27 cellular contexts compared by ENCODE assay signal in the genomic region with DNA sequence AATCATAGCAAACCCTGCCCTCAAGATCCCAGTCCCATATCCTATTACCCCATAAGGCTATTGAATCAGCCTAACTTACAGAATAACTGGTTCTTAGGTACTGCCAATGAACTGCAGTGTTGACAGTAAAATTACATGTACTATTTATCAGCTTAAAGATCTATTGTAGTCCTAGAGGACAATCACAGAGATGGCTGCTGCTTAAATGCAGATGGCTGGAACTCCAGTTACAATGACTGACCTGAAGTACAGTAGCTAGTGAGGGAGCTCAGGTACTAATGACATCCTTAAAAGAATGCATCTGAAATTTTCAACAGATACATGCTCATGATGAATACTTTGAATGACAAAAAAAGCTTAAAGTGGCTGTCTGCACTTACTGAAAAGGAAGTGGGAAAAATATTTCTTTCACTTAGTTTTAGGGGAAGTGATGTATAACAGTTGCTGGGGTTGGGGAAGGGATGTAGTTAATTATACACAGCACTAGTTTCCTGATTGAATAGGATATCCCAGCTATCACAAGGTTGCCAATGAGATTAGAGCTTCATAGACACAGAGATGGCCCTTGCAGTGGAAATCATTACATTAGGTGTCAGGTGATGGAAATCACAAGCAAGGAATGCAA. TPM values are rescaled to one million over a fixed set of nuclear protein-coding genes. Genes with fewer than 3 reads are reported as not detected.
DNase-seq lines count a peak whose midpoint lies in the region; ATAC-seq, FAIRE-seq and TF ChIP-seq lines count a peak whose summit lies in the region.
"Had no signal": no experiment of that assay in that cellular context is flagged by ENCODE, and none has a peak within 500 bp of the region (broad histone marks: within the 10 kb centered on the region; RNA-seq: fewer than 3 reads in every experiment).

No MANE protein-coding gene starts in this region.

- TF ChIP-seq POLR2A in A549 (IDR thresholded peaks at IDR 0.05; ENCODE audit: low read length), result no peak

- H3K4me3 ChIP-seq in A549 (no peak overlapping the region), HUES64 (ENCODE audit: low read length) (no peak overlapping the region), astrocyte (ENCODE audit: insufficient read depth, low read depth, low read length) (no peak overlapping the region)
- H3K4me3 ChIP-seq: GM23248, SK-N-MC had no signal

- TF ChIP-seq CTCF in A549 (IDR thresholded peaks at IDR 0.05), result no peak
- TF ChIP-seq CTCF in astrocyte (IDR thresholded peaks at IDR 0.05; ENCODE audit: insufficient read depth, low read depth, low read length), result no peak
- TF ChIP-seq CTCF in mesothelial cell of epicardium (IDR thresholded peaks at IDR 0.05; ENCODE audit: unreplicated experiment), result no peak

- POLR2A ChIA-PET in A549 (lab: Yijun Ruan, JAX), result no interaction called here

- H3K36me3 Mint-ChIP-seq in astrocyte (ENCODE audit: low read depth, unreplicated experiment) (no peaks in the 10 kb centered on the region), mesothelial cell of epicardium (peaks cover 2% of the 10 kb centered on the region)
- H3K36me3 Mint-ChIP-seq: CD8-positive, alpha-beta memory T cell had no signal

- H3K27me3 Mint-ChIP-seq in astrocyte (ENCODE audit: low read depth, unreplicated experiment), result no peaks in the 10 kb centered on the region
- H3K27me3 Mint-ChIP-seq in mesothelial cell of epicardium (ENCODE audit: low read depth), result no peaks in the 10 kb centered on the region

- H3K4me1 Mint-ChIP-seq in astrocyte (ENCODE audit: low read depth, unreplicated experiment), result peaks cover 28% of the 10 kb centered on the region
- H3K4me1 Mint-ChIP-seq in mesothelial cell of epicardium, result peaks cover 45% of the 10 kb centered on the region
- H3K4me1 Mint-ChIP-seq: CD8-positive, alpha-beta memory T cell had no signal

- H3K9me3 ChIP-seq in A549 (no peaks in the 10 kb centered on the region), HUES64 (ENCODE audit: insufficient read depth, low read depth, low read length) (no peaks in the 10 kb centered on the region), astrocyte (ENCODE audit: insufficient read depth, low read depth, low read length) (no peaks in the 10 kb centered on the region)

- no peaks in the 10 kb centered on the region for H3K27me3 ChIP-seq in HUES64 (ENCODE audit: insufficient read depth, low read length)
- H3K27me3 ChIP-seq in astrocyte (ENCODE audit: insufficient read depth, low read length), result no peaks in the 10 kb centered on the region

- H2AFZ ChIP-seq in astrocyte (ENCODE audit: low read depth, low read length), result no peak overlapping the region
- H2AFZ ChIP-seq: GM23248 had no signal

- H3K36me3 ChIP-seq in HUES64 (ENCODE audit: insufficient read depth, low read length) (no peaks in the 10 kb centered on the region), astrocyte (ENCODE audit: insufficient read depth, low read length) (no peaks in the 10 kb centered on the region)

- H3K27ac Mint-ChIP-seq in astrocyte (ENCODE audit: unreplicated experiment) (peak overlapping the region; percentile 66), mesothelial cell of epicardium (peak overlapping the region; percentile 77)
- H3K27ac Mint-ChIP-seq: CD8-positive, alpha-beta memory T cell had no signal

- no peak for ATAC-seq in A549
- ATAC-seq in GM18867 (IDR thresholded peaks at IDR 0.05; ENCODE audit: unreplicated experiment), result no peak
- no peak for ATAC-seq in GM21360 (IDR thresholded peaks at IDR 0.05; ENCODE audit: unreplicated experiment)

- TF ChIP-seq EP300 in A549 (IDR thresholded peaks at IDR 0.05), result no peak

- TF ChIP-seq RAD21 in A549 (conservative IDR thresholded peaks at IDR 0.05 in 1 of 2, IDR thresholded peaks at IDR 0.05 in 1 of 2), result no peak

- H3K9ac ChIP-seq in HUES64 (ENCODE audit: low read depth, low read length) (no peak overlapping the region), astrocyte (ENCODE audit: low read length) (no peak overlapping the region)
- H3K9ac ChIP-seq: GM23248 had no signal

- H3K4me1 ChIP-seq in A549 (no peaks in the 10 kb centered on the region), HUES64 (ENCODE audit: insufficient read depth, low read length) (peaks cover 30% of the 10 kb centered on the region), astrocyte (ENCODE audit: insufficient read depth, low read length) (no peaks in the 10 kb centered on the region)

- FAIRE-seq in A549 (lab: Jason Lieb, UNC) (peak; percentile 83), astrocyte (lab: Jason Lieb, UNC) (peak; percentile 72)

- H4K20me1 ChIP-seq in astrocyte (ENCODE audit: insufficient read depth, low read length), result no peaks in the 10 kb centered on the region

- H3K79me2 ChIP-seq in astrocyte (ENCODE audit: insufficient read depth, low read length), result no peaks in the 10 kb centered on the region

- H3K4me2 ChIP-seq in A549 (no peak overlapping the region), astrocyte (ENCODE audit: low read length) (no peak overlapping the region)

- no peak for DNase-seq in A549 (ENCODE audit: low read depth in 1 of 2, low spot score in 1 of 2)
- no peak for DNase-seq in astrocyte (ENCODE audit: low read depth)
- DNase-seq in mesothelial cell of epicardium (ENCODE audit: low spot score in 2 of 2, unreplicated experiment in 2 of 2), result no peak
- DNase-seq in stimulated activated CD4-positive, alpha-beta T cell treated with anti-CD3 and anti-CD28 coated beads, Interleukin-4, amount 100 ng/mL, for 24 hours, result no peak
- no peak for DNase-seq in NCI-H446 treated with DMSO at 0.1 percent for 48 hours (lab: John Stamatoyannopoulos, UW)
- DNase-seq: 8988T; AML-193; C1 segment of cervical spinal cord; CD8-positive, alpha-beta memory T cell; EL; GM23248; HCEC 1CT; KBM-7; MM.1S; NCI-H1092 treated with DMSO at 0.1 percent for 48 hours; NCI-H1436 treated with DMSO at 0.1 percent for 48 hours; NCI-H1930; NCI-H2227 treated with DMSO at 0.1 percent for 48 hours; NCI-H510A treated with DMSO at 0.1 percent for 48 hours; RPMI8226; SHP77 treated with DMSO at 0.1 percent for 48 hours had no signal

- CTCF ChIA-PET in A549 (lab: Yijun Ruan, JAX), result interaction anchor here (0.7 kb wide), 1 partner anchor 50 kb away, joined by 3 read pairs; no protein-coding TSS in a partner anchor

- H3K27ac ChIP-seq in A549 (no peak overlapping the region), HUES64 (ENCODE audit: low read depth, low read length) (peak overlapping the region; percentile 57), astrocyte (ENCODE audit: low read depth, low read length) (no peak overlapping the region)
- H3K27ac ChIP-seq: GM23248, SK-N-MC had no signal

- H3K9me3 Mint-ChIP-seq in astrocyte (ENCODE audit: unreplicated experiment) (no peaks in the 10 kb centered on the region), mesothelial cell of epicardium (peaks cover 12% of the 10 kb centered on the region)

- no peak overlapping the region for H3K4me3 Mint-ChIP-seq in astrocyte (ENCODE audit: unreplicated experiment)
- no peak overlapping the region for H3K4me3 Mint-ChIP-seq in mesothelial cell of epicardium
- H3K4me3 Mint-ChIP-seq: CD8-positive, alpha-beta memory T cell had no signal

TF ChIP-seq in A549, 52 proteins besides CTCF, POLR2A, EP300 and RAD21 (continues in another document):
- no peak for TF ChIP-seq POLR2AphosphoS2 (conservative IDR thresholded peaks at IDR 0.05; ENCODE audit: low read length)
- no peak for TF ChIP-seq ZSCAN20 (CRISPR knock-in tag; IDR thresholded peaks at IDR 0.05)
- TF ChIP-seq HOXB13 (CRISPR knock-in tag; IDR thresholded peaks at IDR 0.05; ENCODE audit: low read depth), result no peak
- TF ChIP-seq, protein P1, sequence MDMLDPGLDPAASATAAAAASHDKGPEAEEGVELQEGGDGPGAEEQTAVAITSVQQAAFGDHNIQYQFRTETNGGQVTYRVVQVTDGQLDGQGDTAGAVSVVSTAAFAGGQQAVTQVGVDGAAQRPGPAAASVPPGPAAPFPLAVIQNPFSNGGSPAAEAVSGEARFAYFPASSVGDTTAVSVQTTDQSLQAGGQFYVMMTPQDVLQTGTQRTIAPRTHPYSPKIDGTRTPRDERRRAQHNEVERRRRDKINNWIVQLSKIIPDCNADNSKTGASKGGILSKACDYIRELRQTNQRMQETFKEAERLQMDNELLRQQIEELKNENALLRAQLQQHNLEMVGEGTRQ (IDR thresholded peaks at IDR 0.05), result no peak
- TF ChIP-seq JUN (IDR thresholded peaks at IDR 0.05), result no peak
- TF ChIP-seq, protein P2, sequence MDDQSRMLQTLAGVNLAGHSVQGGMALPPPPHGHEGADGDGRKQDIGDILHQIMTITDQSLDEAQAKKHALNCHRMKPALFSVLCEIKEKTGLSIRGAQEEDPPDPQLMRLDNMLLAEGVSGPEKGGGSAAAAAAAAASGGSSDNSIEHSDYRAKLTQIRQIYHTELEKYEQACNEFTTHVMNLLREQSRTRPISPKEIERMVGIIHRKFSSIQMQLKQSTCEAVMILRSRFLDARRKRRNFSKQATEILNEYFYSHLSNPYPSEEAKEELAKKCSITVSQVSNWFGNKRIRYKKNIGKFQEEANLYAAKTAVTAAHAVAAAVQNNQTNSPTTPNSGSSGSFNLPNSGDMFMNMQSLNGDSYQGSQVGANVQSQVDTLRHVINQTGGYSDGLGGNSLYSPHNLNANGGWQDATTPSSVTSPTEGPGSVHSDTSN (IDR thresholded peaks at IDR 0.05), result no peak
- no peak for TF ChIP-seq CBX8 (IDR thresholded peaks at IDR 0.05)

RNA-seq across cellular contexts. Expression of a gene that starts 42.0 kb away (rescaled TPM):
- not detected in 2 replicates for polyA plus RNA-seq in A549 (2011; rRNA removed)
- polyA plus RNA-seq in A549 (2012; cell fraction: cytosol; rRNA removed), result not detected in 2 replicates
- polyA plus RNA-seq in A549 (2012; cell fraction: nucleus; rRNA removed), result not detected in 2 replicates
- polyA plus RNA-seq in A549 (2017; fragmentation: RNase III; extraction: RNeasy Plus Mini Kit Qiagen cat#74134 plus additional on column Dnase treatment), result not detected in 3 replicates
- not detected in 2 replicates for polyA minus RNA-seq in A549 (2011; rRNA and poly(A)+ RNA removed)
- not detected for polyA plus RNA-seq in HUES64 (2013, experiment 1 of 2)
- polyA plus RNA-seq in HUES64 (2013, experiment 2 of 2), result not detected
- total RNA-seq in astrocyte, result not detected in 2 replicates
- total RNA-seq in mesothelial cell of epicardium, result not detected in 3 replicates
- total RNA-seq: CD8-positive, alpha-beta memory T cell; GM23248; OCI-LY7 had no signal
- polyA plus RNA-seq: AG04450; CD8-positive, alpha-beta memory T cell; GM23248 had no signal
